ENCODE assay signal across 21 cellular contexts in the genomic region with DNA sequence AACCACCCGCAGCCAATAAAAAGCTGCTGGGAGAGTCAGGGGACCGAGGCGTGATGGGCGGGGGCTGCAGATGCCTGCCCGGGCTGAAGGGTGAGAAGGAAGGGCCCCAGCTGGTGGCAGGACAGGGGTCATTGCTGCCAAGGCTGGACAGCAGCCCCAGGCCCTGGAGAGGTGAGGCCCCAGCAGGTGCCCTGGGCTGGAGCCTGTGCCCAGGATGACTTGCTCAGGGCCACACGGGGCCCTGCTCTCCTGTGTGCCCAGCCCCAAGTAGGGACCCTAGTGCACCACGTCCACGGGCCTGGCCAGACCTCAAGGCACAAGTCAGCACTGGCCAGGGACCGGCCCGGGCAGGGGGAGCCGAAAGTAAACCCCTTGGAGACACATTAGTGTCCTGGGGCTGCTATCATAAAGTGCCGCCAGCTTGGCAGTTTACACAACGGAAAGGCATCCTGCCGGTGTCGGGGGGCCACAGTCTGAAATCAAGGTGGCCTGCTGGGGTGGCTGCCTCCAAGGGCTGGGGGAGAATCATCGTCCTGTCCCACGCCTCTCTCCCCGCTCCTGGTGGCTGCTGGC. TPM values are rescaled to one million over a fixed set of nuclear protein-coding genes. Genes with fewer than 3 reads are reported as not detected.
DNase-seq lines count a peak whose midpoint lies in the region; ATAC-seq and TF ChIP-seq lines count a peak whose summit lies in the region.
"Had no signal": no experiment of that assay in that cellular context is flagged by ENCODE, and none has a peak within 500 bp of the region (broad histone marks: within the 10 kb centered on the region; RNA-seq: fewer than 3 reads in every experiment).

No MANE protein-coding gene starts in this region.

- TF ChIP-seq EP300 in Ishikawa (IDR thresholded peaks at IDR 0.05; ENCODE audit: borderline replicate concordance), result no peak

- peak; percentile 28 for DNase-seq in Right ventricle myocardium inferior (ENCODE audit: missing footprints)
- DNase-seq in cardiac septum (ENCODE audit: low spot score), result no peak
- DNase-seq in epidermal melanocyte (ENCODE audit: insufficient read length, low spot score), result peak; percentile 5
- peak; percentile 61 for DNase-seq in upper lobe of right lung
- DNase-seq in hippocampal formation (lab: John Stamatoyannopoulos, UW), result no peak
- no peak for DNase-seq in activated CD4-positive, CD25-positive, alpha-beta regulatory T cell (lab: John Stamatoyannopoulos, UW)
- DNase-seq in NCI-H2029 (lab: John Stamatoyannopoulos, UW), result no peak
- DNase-seq: Calu3; CD8-positive, alpha-beta T cell; DND-41; EL; GM23248; HCEC 1CT; HFFc6 had no signal

- H3K27me3 ChIP-seq in upper lobe of right lung, result peaks cover 47% of the 10 kb centered on the region

- TF ChIP-seq CTCF in upper lobe of right lung (IDR thresholded peaks at IDR 0.05), result no peak

- no peaks in the 10 kb centered on the region for H3K36me3 ChIP-seq in upper lobe of right lung
- H3K36me3 ChIP-seq: BLaER1 treated with 17β-estradiol and CSF1 and Interleukin-3, amounts not matched to agents 10 nM and 100 nM had no signal

- no peak for ATAC-seq in Right ventricle myocardium inferior
- ATAC-seq in upper lobe of right lung, result no peak
- ATAC-seq: CD8-positive, alpha-beta T cell had no signal

- H3K9me3 ChIP-seq in upper lobe of right lung, result no peaks in the 10 kb centered on the region
- H3K9me3 ChIP-seq: BLaER1 treated with 17β-estradiol and CSF1 and Interleukin-3, amounts not matched to agents 10 nM and 100 nM had no signal

- intact Hi-C loops in Right ventricle myocardium inferior (cut with DNase I) (no loop called here), cardiac septum (cut with DNase I) (no loop called here), upper lobe of right lung (cut with DNase I) (no loop called here)

- no peak for TF ChIP-seq RAD21 in Ishikawa (IDR thresholded peaks at IDR 0.05; ENCODE audit: low read depth)

- H3K4me3 ChIP-seq in upper lobe of right lung, result no peak overlapping the region
- H3K4me3 ChIP-seq: BLaER1 treated with 17β-estradiol and CSF1 and Interleukin-3, amounts not matched to agents 10 nM and 100 nM; GM23248 had no signal

- no peaks in the 10 kb centered on the region for H3K4me1 ChIP-seq in upper lobe of right lung

- H3K27ac ChIP-seq in upper lobe of right lung, result no peak overlapping the region
- H3K27ac ChIP-seq: 22Rv1; BLaER1 treated with 17β-estradiol and CSF1 and Interleukin-3, amounts not matched to agents 10 nM and 100 nM; GM23248; HL-60 had no signal

TF ChIP-seq in Ishikawa, 13 proteins besides CTCF, POLR2A, EP300 and RAD21:
- TF ChIP-seq, protein P1, sequence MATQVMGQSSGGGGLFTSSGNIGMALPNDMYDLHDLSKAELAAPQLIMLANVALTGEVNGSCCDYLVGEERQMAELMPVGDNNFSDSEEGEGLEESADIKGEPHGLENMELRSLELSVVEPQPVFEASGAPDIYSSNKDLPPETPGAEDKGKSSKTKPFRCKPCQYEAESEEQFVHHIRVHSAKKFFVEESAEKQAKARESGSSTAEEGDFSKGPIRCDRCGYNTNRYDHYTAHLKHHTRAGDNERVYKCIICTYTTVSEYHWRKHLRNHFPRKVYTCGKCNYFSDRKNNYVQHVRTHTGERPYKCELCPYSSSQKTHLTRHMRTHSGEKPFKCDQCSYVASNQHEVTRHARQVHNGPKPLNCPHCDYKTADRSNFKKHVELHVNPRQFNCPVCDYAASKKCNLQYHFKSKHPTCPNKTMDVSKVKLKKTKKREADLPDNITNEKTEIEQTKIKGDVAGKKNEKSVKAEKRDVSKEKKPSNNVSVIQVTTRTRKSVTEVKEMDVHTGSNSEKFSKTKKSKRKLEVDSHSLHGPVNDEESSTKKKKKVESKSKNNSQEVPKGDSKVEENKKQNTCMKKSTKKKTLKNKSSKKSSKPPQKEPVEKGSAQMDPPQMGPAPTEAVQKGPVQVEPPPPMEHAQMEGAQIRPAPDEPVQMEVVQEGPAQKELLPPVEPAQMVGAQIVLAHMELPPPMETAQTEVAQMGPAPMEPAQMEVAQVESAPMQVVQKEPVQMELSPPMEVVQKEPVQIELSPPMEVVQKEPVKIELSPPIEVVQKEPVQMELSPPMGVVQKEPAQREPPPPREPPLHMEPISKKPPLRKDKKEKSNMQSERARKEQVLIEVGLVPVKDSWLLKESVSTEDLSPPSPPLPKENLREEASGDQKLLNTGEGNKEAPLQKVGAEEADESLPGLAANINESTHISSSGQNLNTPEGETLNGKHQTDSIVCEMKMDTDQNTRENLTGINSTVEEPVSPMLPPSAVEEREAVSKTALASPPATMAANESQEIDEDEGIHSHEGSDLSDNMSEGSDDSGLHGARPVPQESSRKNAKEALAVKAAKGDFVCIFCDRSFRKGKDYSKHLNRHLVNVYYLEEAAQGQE (IDR thresholded peaks at IDR 0.05; ENCODE audit: low read depth), result peak; percentile 41; the same call in 1 of the 2 replicates
- TF ChIP-seq, protein P2, sequence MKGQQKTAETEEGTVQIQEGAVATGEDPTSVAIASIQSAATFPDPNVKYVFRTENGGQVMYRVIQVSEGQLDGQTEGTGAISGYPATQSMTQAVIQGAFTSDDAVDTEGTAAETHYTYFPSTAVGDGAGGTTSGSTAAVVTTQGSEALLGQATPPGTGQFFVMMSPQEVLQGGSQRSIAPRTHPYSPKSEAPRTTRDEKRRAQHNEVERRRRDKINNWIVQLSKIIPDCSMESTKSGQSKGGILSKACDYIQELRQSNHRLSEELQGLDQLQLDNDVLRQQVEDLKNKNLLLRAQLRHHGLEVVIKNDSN (IDR thresholded peaks at IDR 0.05), result no peak

RNA-seq across cellular contexts. Expression of a gene that starts 22.0 kb away (rescaled TPM):
- total RNA-seq in Right ventricle myocardium inferior (not detected), cardiac septum (not detected), upper lobe of right lung (not detected)
- total RNA-seq: Calu3, G401, GM23248, H4, HFFc6, HT1080 had no signal

Comparison
In these comparisons a context has a peak if more than half of its experiments do, and no peak if none do; other contexts are left out.
1. DNase-seq: peak in Right ventricle myocardium inferior (single experiment), epidermal melanocyte (single experiment) and upper lobe of right lung (single experiment); none in cardiac septum (single experiment), hippocampal formation (0 of 2), activated CD4-positive, CD25-positive, alpha-beta regulatory T cell (0 of 4) and NCI-H2029 (single experiment).